1 cellular context compared by ENCODE assay signal in genomic region chr9:16505159-16505558, GRCh38.
TF ChIP-seq lines count a peak whose summit lies in the region.

No MANE protein-coding gene starts in this region.

TF ChIP-seq in WTC11, 78 proteins besides CTCF, POLR2A, EP300 and RAD21 (continued from another document):
- TF ChIP-seq, protein P1, sequence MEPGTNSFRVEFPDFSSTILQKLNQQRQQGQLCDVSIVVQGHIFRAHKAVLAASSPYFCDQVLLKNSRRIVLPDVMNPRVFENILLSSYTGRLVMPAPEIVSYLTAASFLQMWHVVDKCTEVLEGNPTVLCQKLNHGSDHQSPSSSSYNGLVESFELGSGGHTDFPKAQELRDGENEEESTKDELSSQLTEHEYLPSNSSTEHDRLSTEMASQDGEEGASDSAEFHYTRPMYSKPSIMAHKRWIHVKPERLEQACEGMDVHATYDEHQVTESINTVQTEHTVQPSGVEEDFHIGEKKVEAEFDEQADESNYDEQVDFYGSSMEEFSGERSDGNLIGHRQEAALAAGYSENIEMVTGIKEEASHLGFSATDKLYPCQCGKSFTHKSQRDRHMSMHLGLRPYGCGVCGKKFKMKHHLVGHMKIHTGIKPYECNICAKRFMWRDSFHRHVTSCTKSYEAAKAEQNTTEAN (CRISPR knock-in tag; IDR thresholded peaks at IDR 0.05): no peak
- TF ChIP-seq ZNF281 (CRISPR knock-in tag; IDR thresholded peaks at IDR 0.05) (no peak), ZNF416 (CRISPR knock-in tag; IDR thresholded peaks at IDR 0.05) (no peak), ZNF396 (CRISPR knock-in tag; IDR thresholded peaks at IDR 0.05; ENCODE audit: borderline replicate concordance) (no peak), JUN (CRISPR knock-in tag; IDR thresholded peaks at IDR 0.05) (no peak), TEAD4 (CRISPR knock-in tag; IDR thresholded peaks at IDR 0.05) (no peak), SOX15 (CRISPR knock-in tag; IDR thresholded peaks at IDR 0.05) (no peak), OVOL2 (CRISPR knock-in tag; IDR thresholded peaks at IDR 0.05; ENCODE audit: borderline replicate concordance) (no peak), ZSCAN18 (CRISPR knock-in tag; IDR thresholded peaks at IDR 0.05) (no peak), RORB (CRISPR knock-in tag; IDR thresholded peaks at IDR 0.05) (no peak), ESRRA (CRISPR knock-in tag; IDR thresholded peaks at IDR 0.05; ENCODE audit: borderline replicate concordance) (no peak)
- TF ChIP-seq, protein P2, sequence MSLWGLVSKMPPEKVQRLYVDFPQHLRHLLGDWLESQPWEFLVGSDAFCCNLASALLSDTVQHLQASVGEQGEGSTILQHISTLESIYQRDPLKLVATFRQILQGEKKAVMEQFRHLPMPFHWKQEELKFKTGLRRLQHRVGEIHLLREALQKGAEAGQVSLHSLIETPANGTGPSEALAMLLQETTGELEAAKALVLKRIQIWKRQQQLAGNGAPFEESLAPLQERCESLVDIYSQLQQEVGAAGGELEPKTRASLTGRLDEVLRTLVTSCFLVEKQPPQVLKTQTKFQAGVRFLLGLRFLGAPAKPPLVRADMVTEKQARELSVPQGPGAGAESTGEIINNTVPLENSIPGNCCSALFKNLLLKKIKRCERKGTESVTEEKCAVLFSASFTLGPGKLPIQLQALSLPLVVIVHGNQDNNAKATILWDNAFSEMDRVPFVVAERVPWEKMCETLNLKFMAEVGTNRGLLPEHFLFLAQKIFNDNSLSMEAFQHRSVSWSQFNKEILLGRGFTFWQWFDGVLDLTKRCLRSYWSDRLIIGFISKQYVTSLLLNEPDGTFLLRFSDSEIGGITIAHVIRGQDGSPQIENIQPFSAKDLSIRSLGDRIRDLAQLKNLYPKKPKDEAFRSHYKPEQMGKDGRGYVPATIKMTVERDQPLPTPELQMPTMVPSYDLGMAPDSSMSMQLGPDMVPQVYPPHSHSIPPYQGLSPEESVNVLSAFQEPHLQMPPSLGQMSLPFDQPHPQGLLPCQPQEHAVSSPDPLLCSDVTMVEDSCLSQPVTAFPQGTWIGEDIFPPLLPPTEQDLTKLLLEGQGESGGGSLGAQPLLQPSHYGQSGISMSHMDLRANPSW (CRISPR knock-in tag; conservative IDR thresholded peaks at IDR 0.05; ENCODE audit: low read depth): no peak
- TF ChIP-seq, protein P3, sequence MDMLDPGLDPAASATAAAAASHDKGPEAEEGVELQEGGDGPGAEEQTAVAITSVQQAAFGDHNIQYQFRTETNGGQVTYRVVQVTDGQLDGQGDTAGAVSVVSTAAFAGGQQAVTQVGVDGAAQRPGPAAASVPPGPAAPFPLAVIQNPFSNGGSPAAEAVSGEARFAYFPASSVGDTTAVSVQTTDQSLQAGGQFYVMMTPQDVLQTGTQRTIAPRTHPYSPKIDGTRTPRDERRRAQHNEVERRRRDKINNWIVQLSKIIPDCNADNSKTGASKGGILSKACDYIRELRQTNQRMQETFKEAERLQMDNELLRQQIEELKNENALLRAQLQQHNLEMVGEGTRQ (CRISPR knock-in tag; IDR thresholded peaks at IDR 0.05): no peak
